Comparison of ENCODE assay signal across 1 cellular context in the genomic region with DNA sequence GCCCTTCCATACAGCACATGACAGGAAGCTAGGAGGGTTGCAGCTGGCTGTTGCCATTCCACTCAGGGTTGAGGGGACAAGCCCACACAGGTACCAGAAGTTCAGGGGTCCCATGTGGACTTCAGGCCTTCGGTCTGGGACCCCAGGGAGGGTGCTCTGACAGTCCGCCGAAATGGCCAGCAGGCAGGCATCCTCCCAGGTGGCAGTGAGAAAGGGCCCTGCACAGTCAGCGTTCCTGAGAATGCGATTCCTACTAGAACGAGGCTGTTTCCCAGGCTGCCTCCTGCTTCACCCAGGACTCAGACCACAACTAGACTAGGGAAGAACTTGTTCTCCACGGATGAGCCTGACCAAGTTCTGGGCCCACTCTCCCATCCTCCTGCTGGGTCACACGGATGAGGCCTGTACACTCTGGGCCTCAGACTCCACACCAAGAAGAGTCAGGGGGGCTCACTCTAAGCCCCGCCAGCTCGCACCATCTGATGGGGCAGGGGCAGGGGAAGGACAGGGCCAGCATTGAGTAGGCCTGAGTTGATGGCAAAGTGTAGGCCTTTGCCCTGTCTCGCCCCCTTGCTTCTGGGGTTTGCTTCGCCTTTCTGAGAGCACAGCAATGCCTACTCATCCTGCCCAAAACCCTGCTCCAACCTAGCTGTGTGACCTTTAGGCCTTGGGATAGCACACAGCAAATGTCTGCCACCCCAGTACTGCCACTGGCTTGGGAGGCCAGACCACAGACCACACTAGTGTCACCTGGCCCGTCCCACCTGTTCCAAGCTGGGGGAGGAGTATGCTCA.
TF ChIP-seq lines count a peak whose summit lies in the region.

No MANE protein-coding gene starts in this region.

TF ChIP-seq in HepG2, 621 proteins besides CTCF, POLR2A, EP300 and RAD21 (continued from another document):
- TF ChIP-seq, protein P1, sequence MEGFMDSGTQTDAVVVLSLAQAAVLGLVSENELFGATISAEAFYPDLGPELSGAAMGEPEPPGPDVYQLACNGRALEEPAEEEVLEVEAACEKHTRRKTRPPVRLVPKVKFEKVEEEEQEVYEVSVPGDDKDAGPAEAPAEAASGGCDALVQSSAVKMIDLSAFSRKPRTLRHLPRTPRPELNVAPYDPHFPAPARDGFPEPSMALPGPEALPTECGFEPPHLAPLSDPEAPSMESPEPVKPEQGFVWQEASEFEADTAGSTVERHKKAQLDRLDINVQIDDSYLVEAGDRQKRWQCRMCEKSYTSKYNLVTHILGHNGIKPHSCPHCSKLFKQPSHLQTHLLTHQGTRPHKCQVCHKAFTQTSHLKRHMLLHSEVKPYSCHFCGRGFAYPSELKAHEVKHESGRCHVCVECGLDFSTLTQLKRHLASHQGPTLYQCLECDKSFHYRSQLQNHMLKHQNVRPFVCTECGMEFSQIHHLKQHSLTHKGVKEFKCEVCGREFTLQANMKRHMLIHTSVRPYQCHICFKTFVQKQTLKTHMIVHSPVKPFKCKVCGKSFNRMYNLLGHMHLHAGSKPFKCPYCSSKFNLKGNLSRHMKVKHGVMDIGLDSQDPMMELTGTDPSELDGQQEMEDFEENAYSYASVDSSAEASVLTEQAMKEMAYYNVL (CRISPR knock-in tag; IDR thresholded peaks at IDR 0.05; ENCODE audit: borderline replicate concordance), result no peak
- TF ChIP-seq ZNF367 (CRISPR knock-in tag; IDR thresholded peaks at IDR 0.05; ENCODE audit: borderline replicate concordance) (no peak), BRCA1 (CRISPR knock-in tag; IDR thresholded peaks at IDR 0.05) (no peak), ZNF44 (CRISPR knock-in tag; IDR thresholded peaks at IDR 0.05) (no peak), ZNF260 (CRISPR knock-in tag; IDR thresholded peaks at IDR 0.05; ENCODE audit: borderline replicate concordance, low read depth) (no peak), MXD4 (CRISPR knock-in tag; IDR thresholded peaks at IDR 0.05) (no peak)
- TF ChIP-seq, protein P2, sequence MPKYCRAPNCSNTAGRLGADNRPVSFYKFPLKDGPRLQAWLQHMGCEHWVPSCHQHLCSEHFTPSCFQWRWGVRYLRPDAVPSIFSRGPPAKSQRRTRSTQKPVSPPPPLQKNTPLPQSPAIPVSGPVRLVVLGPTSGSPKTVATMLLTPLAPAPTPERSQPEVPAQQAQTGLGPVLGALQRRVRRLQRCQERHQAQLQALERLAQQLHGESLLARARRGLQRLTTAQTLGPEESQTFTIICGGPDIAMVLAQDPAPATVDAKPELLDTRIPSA (CRISPR knock-in tag; IDR thresholded peaks at IDR 0.05; ENCODE audit: borderline replicate concordance), result no peak
